Comparison of ENCODE assay signal across 9 cellular contexts in the genomic region with DNA sequence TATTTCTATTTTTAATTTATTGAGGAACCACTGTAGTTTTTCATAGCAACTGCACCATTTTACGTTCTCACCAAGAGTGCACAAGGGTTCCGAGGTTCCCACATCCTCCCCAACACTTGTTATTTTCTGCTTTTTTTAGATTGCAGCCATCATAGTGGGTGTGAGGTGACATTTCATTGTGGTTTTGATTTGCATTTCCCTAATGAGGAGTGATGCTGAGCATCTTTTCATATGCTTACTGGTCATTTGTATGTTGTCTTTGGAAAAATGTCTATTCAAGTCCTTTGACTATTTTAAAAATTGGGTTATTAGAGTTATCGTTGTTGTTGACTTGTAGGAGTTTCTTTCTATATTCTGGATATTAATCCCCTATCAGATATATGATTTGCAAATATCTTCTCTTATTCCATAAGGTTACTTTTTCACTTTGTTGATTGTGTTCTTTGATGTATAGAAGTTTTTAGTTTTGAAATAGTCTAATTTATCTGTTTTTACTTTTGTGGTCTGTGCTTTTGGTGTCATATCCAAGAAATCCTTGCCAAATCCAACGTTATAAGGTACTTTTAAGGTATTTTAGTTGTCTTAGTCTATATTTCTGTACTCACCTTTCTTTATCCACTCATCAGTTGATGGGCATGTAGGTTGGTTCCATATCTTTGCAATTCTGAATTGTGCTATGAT. TPM values are rescaled to one million over a fixed set of nuclear protein-coding genes. Genes with fewer than 3 reads are reported as not detected.
A peak's percentile ranks its signal among the peaks of the same experiment; 100 is the strongest.
DNase-seq lines count a peak whose midpoint lies in the region; ATAC-seq, FAIRE-seq and TF ChIP-seq lines count a peak whose summit lies in the region.
"Had no signal": no experiment of that assay in that cellular context is flagged by ENCODE, and none has a peak within 500 bp of the region (broad histone marks: within the 10 kb centered on the region; RNA-seq: fewer than 3 reads in every experiment).

No MANE protein-coding gene starts in this region.

- TF ChIP-seq CTCF in cardiac fibroblast (IDR thresholded peaks at IDR 0.05; ENCODE audit: low read depth, low read length) (no peak), pancreas (IDR thresholded peaks at IDR 0.05) (no peak)

- WGBS in pancreas, 2 donors = 52 to 58% methylated on average over 4 of the region's 4 CpGs

- CTCF ChIA-PET in CD4-positive, alpha-beta memory T cell (lab: Charles Lee; ENCODE audit: partially characterized antibody) = interaction anchor here (0.5 to 1.5 kb wide), 4 partner anchors 10 to 96 kb away, joined by 3 to 49 read pairs (median 16); partner anchors contain the start of gene NEAT1
- CTCF ChIA-PET in naive thymus-derived CD4-positive, alpha-beta T cell (lab: Charles Lee) = interaction anchor here (0.8 to 1.5 kb wide), 5 partner anchors 11 to 80 kb away, joined by 3 to 42 read pairs (median 4); partner anchors contain the start of gene MALAT1

- no peaks in the 10 kb centered on the region for H3K27me3 Mint-ChIP-seq in CD4-positive, alpha-beta memory T cell
- H3K27me3 Mint-ChIP-seq in naive thymus-derived CD4-positive, alpha-beta T cell = no peaks in the 10 kb centered on the region

- peaks cover 73 to 96% (median 82%) of the 10 kb centered on the region in 4 donors for H3K4me1 Mint-ChIP-seq in CD4-positive, alpha-beta memory T cell
- H3K4me1 Mint-ChIP-seq in naive thymus-derived CD4-positive, alpha-beta T cell = peaks cover 61 to 93% (median 85%) of the 10 kb centered on the region in 7 donors

- H3K27me3 ChIP-seq in CD4-positive, alpha-beta memory T cell (ENCODE audit: insufficient read depth, low read length) = no peaks in the 10 kb centered on the region
- no peaks in the 10 kb centered on the region for H3K27me3 ChIP-seq in MG63
- no peaks in the 10 kb centered on the region for H3K27me3 ChIP-seq in naive thymus-derived CD4-positive, alpha-beta T cell (ENCODE audit: control insufficient read depth in 2 of 2, insufficient read depth in 2 of 2, low read length in 2 of 2)
- no peaks in the 10 kb centered on the region for H3K27me3 ChIP-seq in pancreas

- FAIRE-seq in pancreas (lab: Jason Lieb, UNC) = no peak

- no peaks in the 10 kb centered on the region for H3K9me3 ChIP-seq in CD4-positive, alpha-beta memory T cell (ENCODE audit: control insufficient read depth in 1 of 2, low read length in 2 of 2)
- no peaks in the 10 kb centered on the region; the same call in 1 of the 2 replicates for H3K9me3 ChIP-seq in MG63
- H3K9me3 ChIP-seq in naive thymus-derived CD4-positive, alpha-beta T cell (ENCODE audit: control insufficient read depth in 2 of 3, low read length in 3 of 3) = no peaks in the 10 kb centered on the region
- H3K9me3 ChIP-seq in pancreas = no peaks in the 10 kb centered on the region

- POLR2A ChIA-PET in CD4-positive, alpha-beta memory T cell (lab: Charles Lee; ENCODE audit: partially characterized antibody) = interaction anchor here (1.4 to 1.5 kb wide), 8 partner anchors 9 to 73 kb away, joined by 3 to 81 read pairs (median 10); partner anchors contain the start of genes MALAT1 and NEAT1
- POLR2A ChIA-PET in naive thymus-derived CD4-positive, alpha-beta T cell (lab: Charles Lee) = interaction anchor here (0.7 to 1.5 kb wide), 9 partner anchors 10 to 621 kb away, joined by 3 to 61 read pairs (median 9); partner anchors contain the start of genes MALAT1 and NEAT1

- H3K36me3 Mint-ChIP-seq in CD4-positive, alpha-beta memory T cell = peaks cover 39 to 51% of the 10 kb centered on the region in 2 donors
- peaks cover 0 to 45% (median 11%) of the 10 kb centered on the region in 5 donors for H3K36me3 Mint-ChIP-seq in naive thymus-derived CD4-positive, alpha-beta T cell

- H3K36me3 ChIP-seq in CD4-positive, alpha-beta memory T cell (ENCODE audit: insufficient read depth, low read length) = peaks cover 30% of the 10 kb centered on the region
- peaks cover 69% of the 10 kb centered on the region for H3K36me3 ChIP-seq in MG63
- peaks cover 0 to 18% (median 0%) of the 10 kb centered on the region in 3 experiments for H3K36me3 ChIP-seq in naive thymus-derived CD4-positive, alpha-beta T cell (ENCODE audit: control insufficient read depth in 2 of 3, insufficient read depth in 3 of 3, low read length in 3 of 3)
- H3K36me3 ChIP-seq in pancreas = peaks cover 0 to 27% (median 15%) of the 10 kb centered on the region in 3 donors

- ATAC-seq in naive thymus-derived CD4-positive, alpha-beta T cell = peak; percentile 28
- ATAC-seq in pancreas (no peak), HG02973 (IDR thresholded peaks at IDR 0.05; ENCODE audit: unreplicated experiment) (no peak)

- intact Hi-C loops in CD4-positive, alpha-beta memory T cell (cut with micrococcal nuclease) = loop anchor here (2.0 kb wide), 1 partner anchor 45 kb away; no protein-coding TSS in a partner anchor
- intact Hi-C loops in naive thymus-derived CD4-positive, alpha-beta T cell (cut with micrococcal nuclease) = no loop called here
- intact Hi-C loops in pancreas (cut with DNase I) = no loop called here

- H3K9me3 Mint-ChIP-seq in CD4-positive, alpha-beta memory T cell = no peaks in the 10 kb centered on the region
- H3K9me3 Mint-ChIP-seq in naive thymus-derived CD4-positive, alpha-beta T cell = no peaks in the 10 kb centered on the region
- H3K9me3 Mint-ChIP-seq: nephron had no signal

- peak overlapping the region; percentile 31 for H3K27ac ChIP-seq in CD4-positive, alpha-beta memory T cell (ENCODE audit: low read depth, low read length)
- peak overlapping the region; percentile 98 for H3K27ac ChIP-seq in naive thymus-derived CD4-positive, alpha-beta T cell (ENCODE audit: low read depth, low read length)
- H3K27ac ChIP-seq in pancreas = peak overlapping the region in 2 of 4 donors; percentile 17 to 99

- peak overlapping the region; percentile 85 to 100 (median 92) for H3K27ac Mint-ChIP-seq in CD4-positive, alpha-beta memory T cell
- H3K27ac Mint-ChIP-seq in naive thymus-derived CD4-positive, alpha-beta T cell = peak overlapping the region; percentile 74 to 100 (median 94)

- peak overlapping the region; percentile 50 to 95 (median 70) for H3K4me3 Mint-ChIP-seq in CD4-positive, alpha-beta memory T cell
- peak overlapping the region; percentile 51 to 100 (median 70) for H3K4me3 Mint-ChIP-seq in naive thymus-derived CD4-positive, alpha-beta T cell

- no peak overlapping the region for H3K4me3 ChIP-seq in CD4-positive, alpha-beta memory T cell (ENCODE audit: low read length in 2 of 2)
- H3K4me3 ChIP-seq in MG63 (peak overlapping the region; percentile 80), cardiac fibroblast (replicated peaks in 1 of 2; ENCODE audit: low read depth in 2 of 2, low read length in 2 of 2) (peak overlapping the region; percentile 6 to 24), pancreas (peak overlapping the region in 1 of 4 donors; percentile 3)
- no peak overlapping the region for H3K4me3 ChIP-seq in naive thymus-derived CD4-positive, alpha-beta T cell (ENCODE audit: low read length)

- H3K4me1 ChIP-seq in CD4-positive, alpha-beta memory T cell (ENCODE audit: insufficient read depth, low read length) = peaks cover 85% of the 10 kb centered on the region
- H3K4me1 ChIP-seq in naive thymus-derived CD4-positive, alpha-beta T cell (ENCODE audit: control insufficient read depth in 2 of 2, insufficient read depth in 2 of 2, low read length in 2 of 2) = peaks cover 61 to 65% of the 10 kb centered on the region in 2 donors
- peaks cover 28 to 64% (median 28%) of the 10 kb centered on the region in 3 donors for H3K4me1 ChIP-seq in pancreas

- DNase-seq in CD4-positive, alpha-beta memory T cell = peak; percentile 71 to 79 (median 78)
- DNase-seq in MG63 (no peak), cardiac fibroblast (ENCODE audit: low read depth in 2 of 2) (peak; percentile 60 to 76), pancreas (no peak), DMS79 (lab: John Stamatoyannopoulos, UW) (no peak), D341Med (ENCODE audit: low spot score) (no peak)
- DNase-seq in naive thymus-derived CD4-positive, alpha-beta T cell = peak in 8 of 9 donors; percentile 27 to 77 (median 71)

RNA-seq across cellular contexts. Expression of gene NEAT1, which starts 9.0 kb away (rescaled TPM):
- total RNA-seq in CD4-positive, alpha-beta memory T cell = 100 to 1,000 TPM; 685 to 687 TPM
- 1 to 10 TPM; 2.3 to 4.0 TPM for polyA plus RNA-seq in CD4-positive, alpha-beta memory T cell
- 4.8 and 7.7 TPM in 2 replicates for total RNA-seq in MG63 (2014; rRNA removed; shearing (Covaris generic); ENCODE audit: low replicate concordance)
- 1,000 to 10,000 TPM in 1 of 5 experiments, 100 to 1,000 TPM in 4; 358 to 1,454 (median 414) TPM for total RNA-seq in naive thymus-derived CD4-positive, alpha-beta T cell
- polyA plus RNA-seq in naive thymus-derived CD4-positive, alpha-beta T cell = 1 to 10 TPM; 2.5 to 2.6 TPM
- total RNA-seq in pancreas = 1,000 to 10,000 TPM in 1 of 6 donors, 100 to 1,000 TPM in 5; 295 to 1,475 (median 528) TPM
- 1,000 to 10,000 TPM; 1,390 to 2,770 TPM for polyA plus RNA-seq in pancreas

RNA-seq across cellular contexts. Expression of gene FRMD8, which starts 45.2 kb away (rescaled TPM):
- 10 to 100 TPM; 69.1 to 71.2 TPM for total RNA-seq in CD4-positive, alpha-beta memory T cell
- polyA plus RNA-seq in CD4-positive, alpha-beta memory T cell = 10 to 100 TPM; 44.1 to 55.6 TPM
- 25.9 and 44.1 TPM in 2 replicates for total RNA-seq in MG63 (2014; rRNA removed; shearing (Covaris generic); ENCODE audit: low replicate concordance)
- total RNA-seq in naive thymus-derived CD4-positive, alpha-beta T cell = 10 to 100 TPM; 28.9 to 66.8 (median 44.7) TPM
- 10 to 100 TPM; 39.3 to 55.8 TPM for polyA plus RNA-seq in naive thymus-derived CD4-positive, alpha-beta T cell
- total RNA-seq in pancreas = 10 to 100 TPM; 15.4 to 28.9 (median 18.8) TPM
- 10 to 100 TPM; 15.0 to 15.7 TPM for polyA plus RNA-seq in pancreas

RNA-seq across cellular contexts. Expression of gene SLC25A45, which starts 49.1 kb away (rescaled TPM):
- 10 to 100 TPM; 17.0 to 24.2 TPM for total RNA-seq in CD4-positive, alpha-beta memory T cell
- 10 to 100 TPM in 1 of 2 donors, 1 to 10 TPM in 1; 7.2 to 15.0 TPM for polyA plus RNA-seq in CD4-positive, alpha-beta memory T cell
- 1.9 TPM in 2 replicates for total RNA-seq in MG63 (2014; rRNA removed; shearing (Covaris generic); ENCODE audit: low replicate concordance)
- 10 to 100 TPM; 20.2 to 90.6 (median 34.1) TPM for total RNA-seq in naive thymus-derived CD4-positive, alpha-beta T cell
- 10 to 100 TPM; 12.3 to 21.3 TPM for polyA plus RNA-seq in naive thymus-derived CD4-positive, alpha-beta T cell
- 10 to 100 TPM; 16.2 to 53.4 (median 26.3) TPM for total RNA-seq in pancreas
- polyA plus RNA-seq in pancreas = 10 to 100 TPM; 38.0 to 58.2 TPM

Comparison
In these comparisons a context has a peak if more than half of its experiments do, and no peak if none do; other contexts are left out.
1. DNase-seq: peak in CD4-positive, alpha-beta memory T cell (5 of 5), cardiac fibroblast (2 of 2) and naive thymus-derived CD4-positive, alpha-beta T cell (8 of 9); none in MG63 (single experiment), pancreas (0 of 6), DMS79 (single experiment) and D341Med (single experiment).
2. H3K4me3 ChIP-seq: peak in MG63 (single experiment) and cardiac fibroblast (2 of 2); none in CD4-positive, alpha-beta memory T cell (0 of 2) and naive thymus-derived CD4-positive, alpha-beta T cell (single experiment).
3. RNA of gene NEAT1, which starts 9.0 kb away (total RNA-seq): 685 to 687 TPM in CD4-positive, alpha-beta memory T cell, 295 to 1,475 TPM in pancreas and 358 to 1,454 TPM in naive thymus-derived CD4-positive, alpha-beta T cell; 4.8 to 7.7 TPM in MG63; every median in the first group is over 10 times any median in the second.